14 cellular contexts compared by ENCODE assay signal in genomic region chr16:8568231-8568617, GRCh38. TPM values are rescaled to one million over a fixed set of nuclear protein-coding genes. Genes with fewer than 3 reads are reported as not detected.
DNase-seq lines count a peak whose midpoint lies in the region; ATAC-seq, FAIRE-seq and TF ChIP-seq lines count a peak whose summit lies in the region.
"Had no signal": no experiment of that assay in that cellular context is flagged by ENCODE, and none has a peak within 500 bp of the region (broad histone marks: within the 10 kb centered on the region; RNA-seq: fewer than 3 reads in every experiment).

No MANE protein-coding gene starts in this region.

- TF ChIP-seq RAD21 in SK-N-SH (IDR thresholded peaks at IDR 0.05; ENCODE audit: low read length) = no peak

- no peak overlapping the region for H2AFZ ChIP-seq in SK-N-SH (ENCODE audit: low read depth)
- H2AFZ ChIP-seq in GM23248 = no peak overlapping the region

- no peak for FAIRE-seq in GM12892 (lab: Jason Lieb, UNC)
- FAIRE-seq in H54 (lab: Jason Lieb, UNC) = no peak

- H3K27me3 ChIP-seq in SK-N-SH (ENCODE audit: insufficient read depth) = no peaks in the 10 kb centered on the region
- H3K27me3 ChIP-seq in GM23248 (replicated peaks; ENCODE audit: insufficient read depth) = no peaks in the 10 kb centered on the region
- H3K27me3 ChIP-seq in SJCRH30 = no peaks in the 10 kb centered on the region

- H3K4me3 Mint-ChIP-seq in nephron progenitor cell = no peak overlapping the region
- H3K4me3 Mint-ChIP-seq in activated T-helper 2 cell treated with anti-CD3 and anti-CD28 coated beads, Interferon-gamma antibody, Interleukin-2, Interleukin-4, amounts not matched to agents 10 μg/mL and 5 μg/mL and 100 μg/mL, durations not matched to agents 14 hours and 24 hours and 36 hours (ENCODE audit: low read depth) = no peak overlapping the region
- H3K4me3 Mint-ChIP-seq: CD8-positive, alpha-beta T cell; natural killer cell; stimulated activated effector memory CD8-positive, alpha-beta T cell treated with anti-CD3 and anti-CD28 coated beads, Interleukin-12 subunit alpha, Interleukin-12 subunit beta, amount 100 ng/mL, for 72 hours had no signal

- no peaks in the 10 kb centered on the region for H3K36me3 Mint-ChIP-seq in nephron progenitor cell (ENCODE audit: low read depth)
- H3K36me3 Mint-ChIP-seq in activated T-helper 2 cell treated with anti-CD3 and anti-CD28 coated beads, Interferon-gamma antibody, Interleukin-2, Interleukin-4, amounts not matched to agents 10 μg/mL and 5 μg/mL and 100 μg/mL, durations not matched to agents 14 hours and 24 hours and 36 hours (ENCODE audit: low read depth) = no peaks in the 10 kb centered on the region
- H3K36me3 Mint-ChIP-seq: CD8-positive, alpha-beta T cell; natural killer cell; stimulated activated effector memory CD8-positive, alpha-beta T cell treated with anti-CD3 and anti-CD28 coated beads, Interleukin-12 subunit alpha, Interleukin-12 subunit beta, amount 100 ng/mL, for 72 hours had no signal

- H3K4me2 ChIP-seq in SK-N-SH (no peak overlapping the region), GM23248 (ENCODE audit: unreplicated experiment) (no peak overlapping the region)

- H3F3A ChIP-seq in SK-N-SH (replicated peaks; ENCODE audit: insufficient read depth) = peaks cover 7% of the 10 kb centered on the region
- 0 out of 2 replicates have a peak, but pooled peaks cover 3% of the 10 kb centered on the region for H3F3A ChIP-seq in GM23248 (ENCODE audit: insufficient read depth)

- no peaks in the 10 kb centered on the region for H3K9me3 ChIP-seq in SK-N-SH
- H3K9me3 ChIP-seq in GM23248 (ENCODE audit: low read depth) = no peaks in the 10 kb centered on the region
- H3K9me3 ChIP-seq in SJCRH30 (replicated peaks) = no peaks in the 10 kb centered on the region
- H3K9me3 ChIP-seq: tibial artery had no signal

- H3K79me2 ChIP-seq in SK-N-SH (ENCODE audit: insufficient read depth) = no peaks in the 10 kb centered on the region
- no peaks in the 10 kb centered on the region for H3K79me2 ChIP-seq in GM23248 (ENCODE audit: insufficient read depth)

- 41% methylated on average over 6 of the region's 6 CpGs for WGBS in SK-N-SH (ENCODE audit: low lambda C conversion rate)
- 84 to 85% methylated on average over 6 of the region's 6 CpGs for WGBS in GM23248 (ENCODE audit: low coverage in 1 of 2, low lambda C conversion rate in 2 of 2, missing lambda C conversion rate in 2 of 2), 2 experiments

- no peaks in the 10 kb centered on the region for H3K36me3 ChIP-seq in SK-N-SH (replicated peaks in 1 of 2; ENCODE audit: control insufficient read depth in 1 of 2, insufficient read depth in 2 of 2, low read length in 1 of 2)
- no peaks in the 10 kb centered on the region for H3K36me3 ChIP-seq in GM23248 (ENCODE audit: low read depth)
- no peaks in the 10 kb centered on the region for H3K36me3 ChIP-seq in SJCRH30
- H3K36me3 ChIP-seq: tibial artery had no signal

- no peak for ATAC-seq in SK-N-SH treated with all-trans-retinoic acid at 6 μM for 48 hours

- H3K9me3 Mint-ChIP-seq in nephron progenitor cell = peaks cover 4% of the 10 kb centered on the region
- no peaks in the 10 kb centered on the region for H3K9me3 Mint-ChIP-seq in activated T-helper 2 cell treated with anti-CD3 and anti-CD28 coated beads, Interferon-gamma antibody, Interleukin-2, Interleukin-4, amounts not matched to agents 10 μg/mL and 5 μg/mL and 100 μg/mL, durations not matched to agents 14 hours and 24 hours and 36 hours
- H3K9me3 Mint-ChIP-seq: CD8-positive, alpha-beta T cell; natural killer cell; stimulated activated effector memory CD8-positive, alpha-beta T cell treated with anti-CD3 and anti-CD28 coated beads, Interleukin-12 subunit alpha, Interleukin-12 subunit beta, amount 100 ng/mL, for 72 hours had no signal

- H3K27ac Mint-ChIP-seq in nephron progenitor cell = peak overlapping the region; percentile 43
- H3K27ac Mint-ChIP-seq in activated T-helper 2 cell treated with anti-CD3 and anti-CD28 coated beads, Interferon-gamma antibody, Interleukin-2, Interleukin-4, amounts not matched to agents 10 μg/mL and 5 μg/mL and 100 μg/mL, durations not matched to agents 14 hours and 24 hours and 36 hours = no peak overlapping the region
- H3K27ac Mint-ChIP-seq: CD8-positive, alpha-beta T cell; natural killer cell; stimulated activated effector memory CD8-positive, alpha-beta T cell treated with anti-CD3 and anti-CD28 coated beads, Interleukin-12 subunit alpha, Interleukin-12 subunit beta, amount 100 ng/mL, for 72 hours had no signal

- no peak for TF ChIP-seq EP300 in SK-N-SH (IDR thresholded peaks at IDR 0.05; ENCODE audit: borderline replicate concordance in 1 of 2, low read depth in 1 of 2, low read length in 1 of 2)

- CTCF ChIA-PET in SK-N-SH (lab: Yijun Ruan, JAX) = interaction anchor here (0.8 to 4.9 kb wide), 17 partner anchors 9 to 567 kb away, joined by 3 to 45 read pairs (median 4); partner anchors contain the start of genes CARHSP1, LITAFD and METTL22

- H3K27ac ChIP-seq in SK-N-SH (ENCODE audit: low read depth in 2 of 2, low read length in 1 of 2) = no peak overlapping the region
- H3K27ac ChIP-seq in GM23248 = no peak overlapping the region
- peak overlapping the region; percentile 13; the same call in 1 of the 2 replicates for H3K27ac ChIP-seq in SJCRH30
- H3K27ac ChIP-seq: tibial artery had no signal

- in situ Hi-C loops in GM23248 (cut with MboI) = loop anchor here (25.0 kb wide), 1 partner anchor 1619 kb away; the partner anchor contains the start of gene GRIN2A

- DNase-seq in SK-N-SH (no peak), GM23248 (peak; percentile 24), SJCRH30 (peak in 1 of 2 experiments; percentile 15), nephron progenitor cell (no peak), GM12892 (ENCODE audit: insufficient read length) (no peak), H54 (ENCODE audit: insufficient read length, low spot score) (no peak)
- no peak for DNase-seq in activated T-helper 2 cell treated with anti-CD3 and anti-CD28 coated beads, Interferon-gamma antibody, Interleukin-2, Interleukin-4, amounts not matched to agents 10 μg/mL and 5 μg/mL and 100 μg/mL, durations not matched to agents 14 hours and 24 hours and 36 hours (ENCODE audit: low spot score)

- intact Hi-C loops in activated T-helper 2 cell treated with anti-CD3 and anti-CD28 coated beads, Interferon-gamma antibody, Interleukin-2, Interleukin-4, amounts not matched to agents 10 μg/mL and 5 μg/mL and 100 μg/mL, durations not matched to agents 14 hours and 24 hours and 36 hours (cut with micrococcal nuclease) = loop anchor here (5.0 kb wide), 1 partner anchor 54 kb away; the partner anchor contains the start of gene METTL22

- H3K27me3 Mint-ChIP-seq in nephron progenitor cell (ENCODE audit: low read depth, poor library complexity) = peaks cover 7% of the 10 kb centered on the region
- no peaks in the 10 kb centered on the region for H3K27me3 Mint-ChIP-seq in activated T-helper 2 cell treated with anti-CD3 and anti-CD28 coated beads, Interferon-gamma antibody, Interleukin-2, Interleukin-4, amounts not matched to agents 10 μg/mL and 5 μg/mL and 100 μg/mL, durations not matched to agents 14 hours and 24 hours and 36 hours (ENCODE audit: low read depth)

- TF ChIP-seq CTCF in SK-N-SH (IDR thresholded peaks at IDR 0.05) = no peak
- no peak for TF ChIP-seq CTCF in nephron progenitor cell (IDR thresholded peaks at IDR 0.05)

- POLR2A ChIA-PET in SK-N-SH (lab: Yijun Ruan, JAX) = no interaction called here

- peaks cover 24% of the 10 kb centered on the region for H3K4me1 Mint-ChIP-seq in nephron progenitor cell
- peaks cover 6% of the 10 kb centered on the region for H3K4me1 Mint-ChIP-seq in activated T-helper 2 cell treated with anti-CD3 and anti-CD28 coated beads, Interferon-gamma antibody, Interleukin-2, Interleukin-4, amounts not matched to agents 10 μg/mL and 5 μg/mL and 100 μg/mL, durations not matched to agents 14 hours and 24 hours and 36 hours (ENCODE audit: low read depth)
- H3K4me1 Mint-ChIP-seq: natural killer cell had no signal

- no peaks in the 10 kb centered on the region for H3K9me2 ChIP-seq in SK-N-SH
- H3K9me2 ChIP-seq in GM23248 (ENCODE audit: insufficient read depth) = no peaks in the 10 kb centered on the region

- peaks cover 3 to 11% of the 10 kb centered on the region in 2 experiments; a peak in 2 of 4 replicates for H3K4me1 ChIP-seq in SK-N-SH (ENCODE audit: control insufficient read depth in 1 of 2, insufficient read depth in 2 of 2, low read depth in 1 of 2, low read length in 1 of 2)
- H3K4me1 ChIP-seq in GM23248 (ENCODE audit: insufficient read depth) = peaks cover 11% of the 10 kb centered on the region
- H3K4me1 ChIP-seq in SJCRH30 = peaks cover 8% of the 10 kb centered on the region

- H3K9ac ChIP-seq in SK-N-SH (no peak overlapping the region), GM23248 (no peak overlapping the region)

- H4K20me1 ChIP-seq in SK-N-SH (ENCODE audit: insufficient read depth) (no peaks in the 10 kb centered on the region), GM23248 (ENCODE audit: insufficient read depth) (no peaks in the 10 kb centered on the region)

- no peak overlapping the region for H3K4me3 ChIP-seq in SK-N-SH (ENCODE audit: low read depth in 2 of 2, low read length in 1 of 2)
- H3K4me3 ChIP-seq in GM23248 = no peak overlapping the region
- no peak overlapping the region for H3K4me3 ChIP-seq in SJCRH30
- H3K4me3 ChIP-seq: tibial artery had no signal

- TF ChIP-seq POLR2A in GM12892 (IDR thresholded peaks at IDR 0.05; ENCODE audit: low read depth, low read length) = no peak
- no peak for TF ChIP-seq POLR2A in H54 (IDR thresholded peaks at IDR 0.05; ENCODE audit: low read depth, low read length)

RNA-seq across cellular contexts. Expression of gene TMEM114, which starts 22.1 kb away (rescaled TPM):
- polyA plus RNA-seq in SK-N-SH (2012; rRNA removed) = not detected in 2 replicates
- polyA plus RNA-seq in SK-N-SH (2012; cell fraction: cytosol; rRNA removed) = not detected in 2 replicates
- polyA plus RNA-seq in SK-N-SH (2012; cell fraction: nucleus; rRNA removed) = not detected in 2 replicates
- not detected in 2 replicates for total RNA-seq in GM23248 (2014; rRNA removed; shearing (Covaris generic))
- not detected in 2 replicates for polyA plus RNA-seq in GM23248 (2016; fragmentation: Nextera tagmentation; extraction: Ambion mirVana)
- total RNA-seq in SJCRH30 (2014; rRNA removed; shearing (Covaris generic)) = not detected in 2 replicates
- polyA plus RNA-seq in GM12892 (2012; ENCODE audit: missing spikeins) = not detected
- total RNA-seq in activated T-helper 2 cell treated with anti-CD3 and anti-CD28 coated beads, Interferon-gamma antibody, Interleukin-2, Interleukin-4, amounts not matched to agents 10 μg/mL and 5 μg/mL and 100 μg/mL, durations not matched to agents 14 hours and 24 hours and 36 hours = not detected in 2 replicates
- total RNA-seq: CD8-positive, alpha-beta T cell; fibroblast of villous mesenchyme; kidney epithelial cell; natural killer cell had no signal

RNA-seq across cellular contexts. Expression of gene METTL22, which starts 53.3 kb away (rescaled TPM):
- polyA plus RNA-seq in SK-N-SH (2012; rRNA removed) (38.3 and 45.3 TPM in 2 replicates), GM23248 (2016; fragmentation: Nextera tagmentation; extraction: Ambion mirVana) (41.6 and 46.1 TPM in 2 replicates)
- 24.4 and 25.9 TPM in 2 replicates for polyA plus RNA-seq in SK-N-SH (2012; cell fraction: cytosol; rRNA removed)
- polyA plus RNA-seq in SK-N-SH (2012; cell fraction: nucleus; rRNA removed) = 116 and 138 TPM in 2 replicates
- 31.5 and 36.9 TPM in 2 replicates for total RNA-seq in GM23248 (2014; rRNA removed; shearing (Covaris generic))
- total RNA-seq in SJCRH30 (2014; rRNA removed; shearing (Covaris generic)) = 11.3 and 15.2 TPM in 2 replicates
- 18.0 TPM for polyA plus RNA-seq in GM12892 (2012; ENCODE audit: missing spikeins)
- total RNA-seq in activated T-helper 2 cell treated with anti-CD3 and anti-CD28 coated beads, Interferon-gamma antibody, Interleukin-2, Interleukin-4, amounts not matched to agents 10 μg/mL and 5 μg/mL and 100 μg/mL, durations not matched to agents 14 hours and 24 hours and 36 hours = 34.9 and 39.0 TPM in 2 replicates
